ENCODE assay signal across 2 cellular contexts in genomic region chr12:106187155-106187789, GRCh38.
TF ChIP-seq lines count a peak whose summit lies in the region.

No MANE protein-coding gene starts in this region.

TF ChIP-seq in GM23338, 12 proteins besides CTCF, POLR2A, EP300 and RAD21:
- no peak for TF ChIP-seq CREB1 (CRISPR knock-in tag; IDR thresholded peaks at IDR 0.05; ENCODE audit: low read depth)
- TF ChIP-seq STAT1 (IDR thresholded peaks at IDR 0.05; ENCODE audit: unreplicated experiment) = no peak
- TF ChIP-seq, protein P1, sequence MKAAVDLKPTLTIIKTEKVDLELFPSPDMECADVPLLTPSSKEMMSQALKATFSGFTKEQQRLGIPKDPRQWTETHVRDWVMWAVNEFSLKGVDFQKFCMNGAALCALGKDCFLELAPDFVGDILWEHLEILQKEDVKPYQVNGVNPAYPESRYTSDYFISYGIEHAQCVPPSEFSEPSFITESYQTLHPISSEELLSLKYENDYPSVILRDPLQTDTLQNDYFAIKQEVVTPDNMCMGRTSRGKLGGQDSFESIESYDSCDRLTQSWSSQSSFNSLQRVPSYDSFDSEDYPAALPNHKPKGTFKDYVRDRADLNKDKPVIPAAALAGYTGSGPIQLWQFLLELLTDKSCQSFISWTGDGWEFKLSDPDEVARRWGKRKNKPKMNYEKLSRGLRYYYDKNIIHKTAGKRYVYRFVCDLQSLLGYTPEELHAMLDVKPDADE (IDR thresholded peaks at IDR 0.05) = no peak
- TF ChIP-seq, protein P2, sequence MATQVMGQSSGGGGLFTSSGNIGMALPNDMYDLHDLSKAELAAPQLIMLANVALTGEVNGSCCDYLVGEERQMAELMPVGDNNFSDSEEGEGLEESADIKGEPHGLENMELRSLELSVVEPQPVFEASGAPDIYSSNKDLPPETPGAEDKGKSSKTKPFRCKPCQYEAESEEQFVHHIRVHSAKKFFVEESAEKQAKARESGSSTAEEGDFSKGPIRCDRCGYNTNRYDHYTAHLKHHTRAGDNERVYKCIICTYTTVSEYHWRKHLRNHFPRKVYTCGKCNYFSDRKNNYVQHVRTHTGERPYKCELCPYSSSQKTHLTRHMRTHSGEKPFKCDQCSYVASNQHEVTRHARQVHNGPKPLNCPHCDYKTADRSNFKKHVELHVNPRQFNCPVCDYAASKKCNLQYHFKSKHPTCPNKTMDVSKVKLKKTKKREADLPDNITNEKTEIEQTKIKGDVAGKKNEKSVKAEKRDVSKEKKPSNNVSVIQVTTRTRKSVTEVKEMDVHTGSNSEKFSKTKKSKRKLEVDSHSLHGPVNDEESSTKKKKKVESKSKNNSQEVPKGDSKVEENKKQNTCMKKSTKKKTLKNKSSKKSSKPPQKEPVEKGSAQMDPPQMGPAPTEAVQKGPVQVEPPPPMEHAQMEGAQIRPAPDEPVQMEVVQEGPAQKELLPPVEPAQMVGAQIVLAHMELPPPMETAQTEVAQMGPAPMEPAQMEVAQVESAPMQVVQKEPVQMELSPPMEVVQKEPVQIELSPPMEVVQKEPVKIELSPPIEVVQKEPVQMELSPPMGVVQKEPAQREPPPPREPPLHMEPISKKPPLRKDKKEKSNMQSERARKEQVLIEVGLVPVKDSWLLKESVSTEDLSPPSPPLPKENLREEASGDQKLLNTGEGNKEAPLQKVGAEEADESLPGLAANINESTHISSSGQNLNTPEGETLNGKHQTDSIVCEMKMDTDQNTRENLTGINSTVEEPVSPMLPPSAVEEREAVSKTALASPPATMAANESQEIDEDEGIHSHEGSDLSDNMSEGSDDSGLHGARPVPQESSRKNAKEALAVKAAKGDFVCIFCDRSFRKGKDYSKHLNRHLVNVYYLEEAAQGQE (IDR thresholded peaks at IDR 0.05; ENCODE audit: unreplicated experiment) = no peak
- TF ChIP-seq ZNF114 (CRISPR knock-in tag; IDR thresholded peaks at IDR 0.05) = no peak
- TF ChIP-seq EZH2 (IDR thresholded peaks at IDR 0.05; ENCODE audit: low read depth, unreplicated experiment) = no peak

TF ChIP-seq in H1, 55 proteins besides CTCF, POLR2A, EP300 and RAD21:
- TF ChIP-seq ZNF274 (IDR thresholded peaks at IDR 0.05; ENCODE audit: borderline replicate concordance, extremely low read depth, low read length) (no peak), MAFK (IDR thresholded peaks at IDR 0.05; ENCODE audit: low read depth, low read length) (no peak), RXRA (IDR thresholded peaks at IDR 0.05; ENCODE audit: insufficient read depth, low read depth, low read length) (no peak), TCF12 (IDR thresholded peaks at IDR 0.05; ENCODE audit: low read depth, low read length) (no peak), EZH2 (IDR thresholded peaks at IDR 0.05; ENCODE audit: low read depth, low read length, severe bottlenecking) (no peak), SIX5 (IDR thresholded peaks at IDR 0.05; ENCODE audit: low read depth, low read length) (no peak), POLR2AphosphoS5 (IDR thresholded peaks at IDR 0.05; ENCODE audit: low read depth, low read length) (no peak), RNF2 (IDR thresholded peaks at IDR 0.05; ENCODE audit: borderline replicate concordance, low read depth, low read length, missing control alignments, poor library complexity, severe bottlenecking) (no peak), GTF2F1 (IDR thresholded peaks at IDR 0.05; ENCODE audit: borderline replicate concordance, low read depth, low read length) (no peak), BCL11A (IDR thresholded peaks at IDR 0.05; ENCODE audit: low read depth in 2 of 2, low read length in 2 of 2) (no peak), CHD2 (IDR thresholded peaks at IDR 0.05; ENCODE audit: low read length) (no peak), E2F6 (IDR thresholded peaks at IDR 0.05) (no peak), RBBP5 (IDR thresholded peaks at IDR 0.05; ENCODE audit: borderline replicate concordance, low read depth, low read length) (no peak), TAF7 (optimal IDR thresholded peaks at IDR 0.05; ENCODE audit: borderline replicate concordance, low read depth, low read length) (no peak), SIRT6 (IDR thresholded peaks at IDR 0.05; ENCODE audit: low read length) (no peak), SRF (IDR thresholded peaks at IDR 0.05; ENCODE audit: low read depth, low read length) (no peak), BACH1 (IDR thresholded peaks at IDR 0.05; ENCODE audit: low read length) (no peak), KDM4A (IDR thresholded peaks at IDR 0.05; ENCODE audit: low read depth, low read length, severe bottlenecking) (no peak), TEAD4 (IDR thresholded peaks at IDR 0.05; ENCODE audit: low read depth, low read length) (no peak)
- TF ChIP-seq, protein P3, sequence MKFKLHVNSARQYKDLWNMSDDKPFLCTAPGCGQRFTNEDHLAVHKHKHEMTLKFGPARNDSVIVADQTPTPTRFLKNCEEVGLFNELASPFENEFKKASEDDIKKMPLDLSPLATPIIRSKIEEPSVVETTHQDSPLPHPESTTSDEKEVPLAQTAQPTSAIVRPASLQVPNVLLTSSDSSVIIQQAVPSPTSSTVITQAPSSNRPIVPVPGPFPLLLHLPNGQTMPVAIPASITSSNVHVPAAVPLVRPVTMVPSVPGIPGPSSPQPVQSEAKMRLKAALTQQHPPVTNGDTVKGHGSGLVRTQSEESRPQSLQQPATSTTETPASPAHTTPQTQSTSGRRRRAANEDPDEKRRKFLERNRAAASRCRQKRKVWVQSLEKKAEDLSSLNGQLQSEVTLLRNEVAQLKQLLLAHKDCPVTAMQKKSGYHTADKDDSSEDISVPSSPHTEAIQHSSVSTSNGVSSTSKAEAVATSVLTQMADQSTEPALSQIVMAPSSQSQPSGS (IDR thresholded peaks at IDR 0.05; ENCODE audit: low read length) = no peak
TF ChIP-seq in H1: peak in this region for 0.
